Comparison of ENCODE assay signal across 1 cellular context in the genomic region with DNA sequence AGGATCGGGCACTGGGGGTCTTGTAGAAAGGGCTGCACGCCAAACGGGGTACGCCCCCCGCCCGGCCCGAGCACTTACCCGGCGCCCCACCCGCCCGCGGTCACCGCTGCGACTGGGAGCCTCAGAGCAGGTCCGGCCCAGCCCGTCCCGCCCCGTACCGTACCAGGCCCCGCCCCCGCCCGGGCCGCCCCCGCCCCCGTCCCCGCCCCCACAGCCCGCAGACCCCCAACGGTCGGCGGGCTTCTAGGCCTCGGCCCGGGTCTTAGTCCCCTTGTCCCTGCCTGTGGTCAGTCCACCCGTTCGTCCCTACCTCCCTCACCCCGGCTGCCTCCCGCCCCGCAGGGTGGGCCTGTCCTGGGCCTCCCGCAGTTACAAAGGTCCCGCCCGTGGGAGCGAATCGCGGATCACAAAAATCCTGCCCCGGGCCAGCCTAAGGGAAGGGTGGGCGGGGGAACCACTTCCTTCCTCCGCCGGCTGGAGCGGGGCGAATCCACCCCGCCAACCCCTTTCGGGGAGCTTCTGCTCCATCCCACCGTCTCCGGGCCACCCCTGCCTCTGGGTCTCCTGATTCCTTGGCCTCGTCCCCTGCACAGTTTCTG.
TF ChIP-seq lines count a peak whose summit lies in the region.

A gene with protein sequence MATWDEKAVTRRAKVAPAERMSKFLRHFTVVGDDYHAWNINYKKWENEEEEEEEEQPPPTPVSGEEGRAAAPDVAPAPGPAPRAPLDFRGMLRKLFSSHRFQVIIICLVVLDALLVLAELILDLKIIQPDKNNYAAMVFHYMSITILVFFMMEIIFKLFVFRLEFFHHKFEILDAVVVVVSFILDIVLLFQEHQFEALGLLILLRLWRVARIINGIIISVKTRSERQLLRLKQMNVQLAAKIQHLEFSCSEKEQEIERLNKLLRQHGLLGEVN (minus strand): TSS at position 114 of the 599 bp plus-strand sequence. CDS start 5,870 bp downstream, outside the sequence.

TF ChIP-seq in H1, 55 proteins besides CTCF, POLR2A, EP300 and RAD21:
- TF ChIP-seq TAF7 (optimal IDR thresholded peaks at IDR 0.05; ENCODE audit: borderline replicate concordance, low read depth, low read length) (peak; percentile 23), POLR2AphosphoS5 (IDR thresholded peaks at IDR 0.05; ENCODE audit: low read depth, low read length) (peak; percentile 33; the same call in 1 of the 2 replicates), BRCA1 (IDR thresholded peaks at IDR 0.05; ENCODE audit: low read depth, low read length) (no peak), TAF1 (IDR thresholded peaks at IDR 0.05; ENCODE audit: low read depth, low read length) (peak; percentile 38; the same call in 1 of the 2 replicates), JUN (IDR thresholded peaks at IDR 0.05; ENCODE audit: low read depth, low read length) (no peak), YY1 (IDR thresholded peaks at IDR 0.05; ENCODE audit: low read depth, low read length) (no peak), GTF2F1 (IDR thresholded peaks at IDR 0.05; ENCODE audit: borderline replicate concordance, low read depth, low read length) (no peak), SIX5 (IDR thresholded peaks at IDR 0.05; ENCODE audit: low read depth, low read length) (no peak), PHF8 (conservative IDR thresholded peaks at IDR 0.05; ENCODE audit: low read depth, low read length) (no peak; the same call in 1 of the 2 replicates), JUND (IDR thresholded peaks at IDR 0.05; ENCODE audit: low read length) (0 out of 2 replicates have a peak, but pooled peaks have one; percentile 5), TBP (IDR thresholded peaks at IDR 0.05; ENCODE audit: low read depth, low read length) (0 out of 2 replicates have a peak, but pooled peaks have one; percentile 26), SIRT6 (IDR thresholded peaks at IDR 0.05; ENCODE audit: low read length) (no peak), TEAD4 (IDR thresholded peaks at IDR 0.05; ENCODE audit: low read depth, low read length) (no peak), RBBP5 (IDR thresholded peaks at IDR 0.05; ENCODE audit: borderline replicate concordance, low read depth, low read length) (no peak), CTBP2 (IDR thresholded peaks at IDR 0.05; ENCODE audit: borderline replicate concordance, insufficient read depth, insufficient read length, low read length) (peak; percentile 58)
